Comparison of ENCODE assay signal across 18 cellular contexts in the genomic region with DNA sequence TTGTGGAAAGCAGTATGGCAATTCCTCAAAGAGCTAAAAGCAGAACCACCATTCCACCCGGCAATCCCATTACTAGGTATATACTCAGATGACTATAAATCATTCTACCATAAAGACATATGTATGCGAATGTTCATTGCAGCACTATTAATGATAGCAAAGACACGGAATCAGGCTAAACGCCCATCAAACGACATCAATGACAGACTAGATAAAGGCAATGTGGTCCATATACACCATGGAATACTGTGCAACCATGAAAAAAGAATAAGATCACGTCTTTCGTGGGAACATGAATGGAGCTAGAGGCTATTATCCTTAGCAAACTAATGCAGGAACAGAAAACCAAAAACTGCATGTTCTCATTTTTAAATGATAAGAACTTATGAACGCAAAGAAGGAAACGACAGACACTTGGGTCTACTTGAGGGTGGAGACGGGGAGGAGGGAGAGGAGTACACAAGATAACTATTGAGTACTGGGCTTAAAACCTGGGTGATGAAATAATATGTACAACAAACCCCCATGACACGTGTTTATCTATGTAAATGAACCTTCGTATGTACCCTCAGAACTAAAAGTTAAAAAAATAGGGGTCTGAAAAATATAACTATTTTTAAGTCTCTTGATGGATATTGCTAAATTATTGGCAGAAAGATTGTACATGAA. TPM values are rescaled to one million over a fixed set of nuclear protein-coding genes. Genes with fewer than 3 reads are reported as not detected.
DNase-seq lines count a peak whose midpoint lies in the region; ATAC-seq lines count a peak whose summit lies in the region.
"Had no signal": no experiment of that assay in that cellular context is flagged by ENCODE, and none has a peak within 500 bp of the region (broad histone marks: within the 10 kb centered on the region; RNA-seq: fewer than 3 reads in every experiment).

No MANE protein-coding gene starts in this region.

- peak overlapping the region; percentile 69 for H3K27ac Mint-ChIP-seq in T-helper 2 cell treated with Interferon-gamma antibody and Interleukin-4, amounts not matched to agents 5 μg/mL and 100 μg/mL, for 36 hours
- H3K27ac Mint-ChIP-seq in activated naive CD4-positive, alpha-beta T cell treated with anti-CD3 and anti-CD28 coated beads, Interleukin-2, amount 50 U/mL, for 24 hours, result peak overlapping the region; percentile 47
- peak overlapping the region; percentile 99 for H3K27ac Mint-ChIP-seq in activated T-helper 1 cell treated with anti-CD3 and anti-CD28 coated beads, Interleukin-12 subunit alpha, Interleukin-12 subunit beta, Interleukin-2, Interleukin-4 antibody, amounts not matched to agents 30 ng/mL and 10 ng/mL and 1 ng/mL, durations not matched to agents 14 hours and 24 hours and 36 hours
- H3K27ac Mint-ChIP-seq in stimulated activated effector memory CD8-positive, alpha-beta T cell treated with anti-CD3 and anti-CD28 coated beads, Interleukin-12 subunit alpha, Interleukin-12 subunit beta, amount 100 ng/mL, for 72 hours, result peak overlapping the region; percentile 98
- H3K27ac Mint-ChIP-seq: HFFc6 had no signal

- intact Hi-C loops in activated T-helper 1 cell treated with anti-CD3 and anti-CD28 coated beads, Interleukin-12 subunit alpha, Interleukin-12 subunit beta, Interleukin-2, Interleukin-4 antibody, amounts not matched to agents 30 ng/mL and 10 ng/mL and 1 ng/mL, durations not matched to agents 14 hours and 24 hours and 36 hours (cut with micrococcal nuclease), result no loop called here
- intact Hi-C loops in left colon (cut with DNase I, micrococcal nuclease), result no loop called here

- peaks cover 14% of the 10 kb centered on the region for H3K36me3 Mint-ChIP-seq in T-helper 2 cell treated with Interferon-gamma antibody and Interleukin-4, amounts not matched to agents 5 μg/mL and 100 μg/mL, for 36 hours (ENCODE audit: low read depth)
- H3K36me3 Mint-ChIP-seq in activated naive CD4-positive, alpha-beta T cell treated with anti-CD3 and anti-CD28 coated beads, Interleukin-2, amount 50 U/mL, for 24 hours, result peaks cover 4% of the 10 kb centered on the region
- H3K36me3 Mint-ChIP-seq in activated T-helper 1 cell treated with anti-CD3 and anti-CD28 coated beads, Interleukin-12 subunit alpha, Interleukin-12 subunit beta, Interleukin-2, Interleukin-4 antibody, amounts not matched to agents 30 ng/mL and 10 ng/mL and 1 ng/mL, durations not matched to agents 14 hours and 24 hours and 36 hours (ENCODE audit: low read depth), result peaks cover 12% of the 10 kb centered on the region
- H3K36me3 Mint-ChIP-seq in stimulated activated effector memory CD8-positive, alpha-beta T cell treated with anti-CD3 and anti-CD28 coated beads, Interleukin-12 subunit alpha, Interleukin-12 subunit beta, amount 100 ng/mL, for 72 hours, result peaks cover 9% of the 10 kb centered on the region
- H3K36me3 Mint-ChIP-seq: CD4-positive, alpha-beta memory T cell had no signal

- H3K4me1 Mint-ChIP-seq in T-helper 2 cell treated with Interferon-gamma antibody and Interleukin-4, amounts not matched to agents 5 μg/mL and 100 μg/mL, for 36 hours (ENCODE audit: low read depth), result peaks cover 78% of the 10 kb centered on the region
- H3K4me1 Mint-ChIP-seq in activated naive CD4-positive, alpha-beta T cell treated with anti-CD3 and anti-CD28 coated beads, Interleukin-2, amount 50 U/mL, for 24 hours, result peaks cover 79% of the 10 kb centered on the region
- H3K4me1 Mint-ChIP-seq in activated T-helper 1 cell treated with anti-CD3 and anti-CD28 coated beads, Interleukin-12 subunit alpha, Interleukin-12 subunit beta, Interleukin-2, Interleukin-4 antibody, amounts not matched to agents 30 ng/mL and 10 ng/mL and 1 ng/mL, durations not matched to agents 14 hours and 24 hours and 36 hours (ENCODE audit: low read depth), result peaks cover 89% of the 10 kb centered on the region
- peaks cover 83% of the 10 kb centered on the region for H3K4me1 Mint-ChIP-seq in stimulated activated effector memory CD8-positive, alpha-beta T cell treated with anti-CD3 and anti-CD28 coated beads, Interleukin-12 subunit alpha, Interleukin-12 subunit beta, amount 100 ng/mL, for 72 hours

- no peak for DNase-seq in T-helper 2 cell treated with Interferon-gamma antibody and Interleukin-4, amounts not matched to agents 5 μg/mL and 100 μg/mL, for 36 hours (ENCODE audit: low spot score)
- DNase-seq in T-helper 2 cell (no peak), left colon (no peak), DMS53 (lab: John Stamatoyannopoulos, UW) (no peak)
- no peak for DNase-seq in activated naive CD4-positive, alpha-beta T cell (lab: John Stamatoyannopoulos, UW)
- no peak for DNase-seq in activated T-helper 1 cell treated with anti-CD3 and anti-CD28 coated beads, Interleukin-12 subunit alpha, Interleukin-12 subunit beta, Interleukin-2, Interleukin-4 antibody, amounts not matched to agents 30 ng/mL and 10 ng/mL and 1 ng/mL, durations not matched to agents 14 hours and 24 hours and 36 hours (ENCODE audit: low spot score)
- no peak for DNase-seq in stimulated activated effector memory CD8-positive, alpha-beta T cell treated with anti-CD3 and anti-CD28 coated beads, Interleukin-12 subunit alpha, Interleukin-12 subunit beta, amount 100 ng/mL, for 72 hours (ENCODE audit: low spot score in 2 of 2)
- DNase-seq: 8988T; Calu3; CD4-positive, alpha-beta memory T cell; HFFc6; NCI-H1048; NCI-H2081 treated with DMSO at 0.1 percent for 48 hours; NCI-H510A; NCI-H774; PC-9 had no signal

- H3K27me3 Mint-ChIP-seq in T-helper 2 cell treated with Interferon-gamma antibody and Interleukin-4, amounts not matched to agents 5 μg/mL and 100 μg/mL, for 36 hours (ENCODE audit: low read depth), result no peaks in the 10 kb centered on the region
- H3K27me3 Mint-ChIP-seq in activated naive CD4-positive, alpha-beta T cell treated with anti-CD3 and anti-CD28 coated beads, Interleukin-2, amount 50 U/mL, for 24 hours, result no peaks in the 10 kb centered on the region
- no peaks in the 10 kb centered on the region for H3K27me3 Mint-ChIP-seq in activated T-helper 1 cell treated with anti-CD3 and anti-CD28 coated beads, Interleukin-12 subunit alpha, Interleukin-12 subunit beta, Interleukin-2, Interleukin-4 antibody, amounts not matched to agents 30 ng/mL and 10 ng/mL and 1 ng/mL, durations not matched to agents 14 hours and 24 hours and 36 hours (ENCODE audit: insufficient read depth)
- H3K27me3 Mint-ChIP-seq: CD4-positive, alpha-beta memory T cell had no signal

- no peak for ATAC-seq in stimulated activated effector memory CD8-positive, alpha-beta T cell treated with anti-CD3 and anti-CD28 coated beads, Interleukin-12 subunit alpha, Interleukin-12 subunit beta, amount 100 ng/mL, for 72 hours
- ATAC-seq in left colon, result no peak
- ATAC-seq: HepG2 had no signal

- peak overlapping the region; percentile 24 for H3K4me3 Mint-ChIP-seq in T-helper 2 cell treated with Interferon-gamma antibody and Interleukin-4, amounts not matched to agents 5 μg/mL and 100 μg/mL, for 36 hours
- no peak overlapping the region for H3K4me3 Mint-ChIP-seq in activated naive CD4-positive, alpha-beta T cell treated with anti-CD3 and anti-CD28 coated beads, Interleukin-2, amount 50 U/mL, for 24 hours
- H3K4me3 Mint-ChIP-seq in activated T-helper 1 cell treated with anti-CD3 and anti-CD28 coated beads, Interleukin-12 subunit alpha, Interleukin-12 subunit beta, Interleukin-2, Interleukin-4 antibody, amounts not matched to agents 30 ng/mL and 10 ng/mL and 1 ng/mL, durations not matched to agents 14 hours and 24 hours and 36 hours, result peak overlapping the region; percentile 46
- H3K4me3 Mint-ChIP-seq in stimulated activated effector memory CD8-positive, alpha-beta T cell treated with anti-CD3 and anti-CD28 coated beads, Interleukin-12 subunit alpha, Interleukin-12 subunit beta, amount 100 ng/mL, for 72 hours, result peak overlapping the region; percentile 63
- H3K4me3 Mint-ChIP-seq: HFFc6 had no signal

- peaks cover 5% of the 10 kb centered on the region for H3K9me3 Mint-ChIP-seq in T-helper 2 cell treated with Interferon-gamma antibody and Interleukin-4, amounts not matched to agents 5 μg/mL and 100 μg/mL, for 36 hours
- H3K9me3 Mint-ChIP-seq in activated naive CD4-positive, alpha-beta T cell treated with anti-CD3 and anti-CD28 coated beads, Interleukin-2, amount 50 U/mL, for 24 hours, result no peaks in the 10 kb centered on the region
- H3K9me3 Mint-ChIP-seq in activated T-helper 1 cell treated with anti-CD3 and anti-CD28 coated beads, Interleukin-12 subunit alpha, Interleukin-12 subunit beta, Interleukin-2, Interleukin-4 antibody, amounts not matched to agents 30 ng/mL and 10 ng/mL and 1 ng/mL, durations not matched to agents 14 hours and 24 hours and 36 hours, result no peaks in the 10 kb centered on the region
- no peaks in the 10 kb centered on the region for H3K9me3 Mint-ChIP-seq in stimulated activated effector memory CD8-positive, alpha-beta T cell treated with anti-CD3 and anti-CD28 coated beads, Interleukin-12 subunit alpha, Interleukin-12 subunit beta, amount 100 ng/mL, for 72 hours
- H3K9me3 Mint-ChIP-seq: HFFc6 had no signal

RNA-seq across cellular contexts. Expression of a gene that starts 32.0 kb away (rescaled TPM):
- 296 and 302 TPM in 2 replicates for total RNA-seq in activated T-helper 1 cell treated with anti-CD3 and anti-CD28 coated beads, Interleukin-12 subunit alpha, Interleukin-12 subunit beta, Interleukin-2, Interleukin-4 antibody, amounts not matched to agents 30 ng/mL and 10 ng/mL and 1 ng/mL, durations not matched to agents 14 hours and 24 hours and 36 hours
- total RNA-seq in left colon, result 1 to 10 TPM; 5.1 to 6.6 TPM
- total RNA-seq: Calu3, HepG2, HFFc6, PC-9 had no signal

Comparison
In these comparisons a context has a peak if more than half of its experiments do, and no peak if none do; other contexts are left out.
1. H3K27ac Mint-ChIP-seq: peak in every context shown above with its lines; median percentile 99 in activated T-helper 1 cell treated with anti-CD3 and anti-CD28 coated beads, Interleukin-12 subunit alpha, Interleukin-12 subunit beta, Interleukin-2, Interleukin-4 antibody, amounts not matched to agents 30 ng/mL and 10 ng/mL and 1 ng/mL, durations not matched to agents 14 hours and 24 hours and 36 hours; 98 in stimulated activated effector memory CD8-positive, alpha-beta T cell treated with anti-CD3 and anti-CD28 coated beads, Interleukin-12 subunit alpha, Interleukin-12 subunit beta, amount 100 ng/mL, for 72 hours; 69 in T-helper 2 cell treated with Interferon-gamma antibody and Interleukin-4, amounts not matched to agents 5 μg/mL and 100 μg/mL, for 36 hours; 47 in activated naive CD4-positive, alpha-beta T cell treated with anti-CD3 and anti-CD28 coated beads, Interleukin-2, amount 50 U/mL, for 24 hours.
2. RNA of a gene that starts 32.0 kb away (total RNA-seq): 296 to 302 TPM in activated T-helper 1 cell treated with anti-CD3 and anti-CD28 coated beads, Interleukin-12 subunit alpha, Interleukin-12 subunit beta, Interleukin-2, Interleukin-4 antibody, amounts not matched to agents 30 ng/mL and 10 ng/mL and 1 ng/mL, durations not matched to agents 14 hours and 24 hours and 36 hours; 5.1 to 6.6 TPM in left colon; every median in the first group is over 10 times any median in the second.